9 cellular contexts compared by ENCODE assay signal in genomic region chr20:43658723-43659419, GRCh38. TPM values are rescaled to one million over a fixed set of nuclear protein-coding genes. Genes with fewer than 3 reads are reported as not detected.
DNase-seq lines count a peak whose midpoint lies in the region; ATAC-seq and TF ChIP-seq lines count a peak whose summit lies in the region.
"Had no signal": no experiment of that assay in that cellular context is flagged by ENCODE, and none has a peak within 500 bp of the region (broad histone marks: within the 10 kb centered on the region; RNA-seq: fewer than 3 reads in every experiment).

No MANE protein-coding gene starts in this region.

- no peaks in the 10 kb centered on the region for H3K36me3 Mint-ChIP-seq in activated CD4-positive, alpha-beta T cell treated with anti-CD3 and anti-CD28 coated beads for 36 hours (ENCODE audit: low read depth)
- H3K36me3 Mint-ChIP-seq in IgD-negative memory B cell (peaks cover 1% of the 10 kb centered on the region), nephron (ENCODE audit: low read depth) (no peaks in the 10 kb centered on the region)
- H3K36me3 Mint-ChIP-seq in activated T-helper 17 cell treated with anti-CD3 and anti-CD28 coated beads, Interleukin-2, amount 50 U/mL, for 72 hours (ENCODE audit: low read depth) = no peaks in the 10 kb centered on the region
- no peaks in the 10 kb centered on the region for H3K36me3 Mint-ChIP-seq in stimulated activated naive B cell treated with anti-CD40 and anti-IgM and Interleukin-4, amounts not matched to agents 10 μg/mL and 1 μg/mL and 100 μg/mL, for 72 hours

- POLR2A ChIA-PET in activated CD4-positive, alpha-beta T cell treated with anti-CD3 and anti-CD28 coated beads for 36 hours (lab: Charles Lee) = interaction anchor here (0.7 to 0.9 kb wide), 2 partner anchors 68 to 93 kb away, joined by 3 read pairs; partner anchors contain the start of gene IFT52

- ATAC-seq in activated CD4-positive, alpha-beta T cell treated with anti-CD3 and anti-CD28 coated beads for 36 hours = no peak
- ATAC-seq in activated T-helper 17 cell treated with anti-CD3 and anti-CD28 coated beads, Interleukin-2, amount 50 U/mL, for 72 hours (replicated peaks) = no peak
- no peak for ATAC-seq in stimulated activated naive B cell treated with anti-CD40 and anti-IgM and Interleukin-4, amounts not matched to agents 10 μg/mL and 1 μg/mL and 100 μg/mL, for 72 hours (replicated peaks)

- TF ChIP-seq CTCF in nephron (IDR thresholded peaks at IDR 0.05; ENCODE audit: unreplicated experiment in 3 of 3) = no peak

- no peaks in the 10 kb centered on the region for H3K36me3 ChIP-seq in H7 (replicated peaks; ENCODE audit: control insufficient read depth, insufficient read depth, low read length)
- H3K36me3 ChIP-seq: uterus had no signal

- peak overlapping the region; percentile 92 for H3K4me3 Mint-ChIP-seq in activated CD4-positive, alpha-beta T cell treated with anti-CD3 and anti-CD28 coated beads for 36 hours
- peak overlapping the region in 2 of 4 donors; percentile 97 for H3K4me3 Mint-ChIP-seq in IgD-negative memory B cell
- H3K4me3 Mint-ChIP-seq in activated T-helper 17 cell treated with anti-CD3 and anti-CD28 coated beads, Interleukin-2, amount 50 U/mL, for 72 hours = peak overlapping the region; percentile 89
- H3K4me3 Mint-ChIP-seq in nephron = peak overlapping the region in 2 of 3 experiments; percentile 43 to 51
- H3K4me3 Mint-ChIP-seq in stimulated activated naive B cell treated with anti-CD40 and anti-IgM and Interleukin-4, amounts not matched to agents 10 μg/mL and 1 μg/mL and 100 μg/mL, for 72 hours = no peak overlapping the region

- no peaks in the 10 kb centered on the region for H3K9me3 Mint-ChIP-seq in activated CD4-positive, alpha-beta T cell treated with anti-CD3 and anti-CD28 coated beads for 36 hours (ENCODE audit: low read depth)
- H3K9me3 Mint-ChIP-seq in IgD-negative memory B cell (no peaks in the 10 kb centered on the region), nephron (no peaks in the 10 kb centered on the region)
- H3K9me3 Mint-ChIP-seq in activated T-helper 17 cell treated with anti-CD3 and anti-CD28 coated beads, Interleukin-2, amount 50 U/mL, for 72 hours = no peaks in the 10 kb centered on the region
- H3K9me3 Mint-ChIP-seq in stimulated activated naive B cell treated with anti-CD40 and anti-IgM and Interleukin-4, amounts not matched to agents 10 μg/mL and 1 μg/mL and 100 μg/mL, for 72 hours = no peaks in the 10 kb centered on the region

- H3K27me3 ChIP-seq in H7 (ENCODE audit: control insufficient read depth, insufficient read depth, low read length) = no peaks in the 10 kb centered on the region; the same call in 1 of the 2 replicates
- H3K27me3 ChIP-seq: uterus had no signal

- no peaks in the 10 kb centered on the region for H3K27me3 Mint-ChIP-seq in activated CD4-positive, alpha-beta T cell treated with anti-CD3 and anti-CD28 coated beads for 36 hours
- H3K27me3 Mint-ChIP-seq in IgD-negative memory B cell (no peaks in the 10 kb centered on the region), nephron (ENCODE audit: low read depth) (no peaks in the 10 kb centered on the region)
- H3K27me3 Mint-ChIP-seq in activated T-helper 17 cell treated with anti-CD3 and anti-CD28 coated beads, Interleukin-2, amount 50 U/mL, for 72 hours = no peaks in the 10 kb centered on the region
- H3K27me3 Mint-ChIP-seq in stimulated activated naive B cell treated with anti-CD40 and anti-IgM and Interleukin-4, amounts not matched to agents 10 μg/mL and 1 μg/mL and 100 μg/mL, for 72 hours = no peaks in the 10 kb centered on the region

- DNase-seq in activated CD4-positive, alpha-beta T cell treated with anti-CD3 and anti-CD28 coated beads for 36 hours = peak; percentile 14
- no peak for DNase-seq in activated CD4-positive, alpha-beta T cell treated with anti-CD3 and anti-CD28 coated beads, Interleukin-2, amount 50 U/mL, for 1 hour
- no peak for DNase-seq in stimulated activated naive B cell treated with anti-CD40 and anti-IgM and Interleukin-4, amounts not matched to agents 10 μg/mL and 1 μg/mL and 100 μg/mL, for 72 hours
- no peak for DNase-seq in cortex of kidney (lab: John Stamatoyannopoulos, UW)
- DNase-seq in H7 = no peak
- DNase-seq: uterus had no signal

- CTCF ChIA-PET in activated CD4-positive, alpha-beta T cell treated with anti-CD3 and anti-CD28 coated beads for 36 hours (lab: Charles Lee) = interaction anchor here (0.6 to 1.2 kb wide), 3 partner anchors 9 to 89 kb away, joined by 3 read pairs; no protein-coding TSS in a partner anchor

- intact Hi-C loops in activated CD4-positive, alpha-beta T cell treated with anti-CD3 and anti-CD28 coated beads for 36 hours (cut with DNase I, micrococcal nuclease) = no loop called here

- peaks cover 5% of the 10 kb centered on the region for H3K4me1 Mint-ChIP-seq in activated CD4-positive, alpha-beta T cell treated with anti-CD3 and anti-CD28 coated beads for 36 hours
- peaks cover 10 to 19% (median 12%) of the 10 kb centered on the region in 3 donors for H3K4me1 Mint-ChIP-seq in IgD-negative memory B cell
- H3K4me1 Mint-ChIP-seq in activated T-helper 17 cell treated with anti-CD3 and anti-CD28 coated beads, Interleukin-2, amount 50 U/mL, for 72 hours = no peaks in the 10 kb centered on the region
- no peaks in the 10 kb centered on the region for H3K4me1 Mint-ChIP-seq in nephron
- H3K4me1 Mint-ChIP-seq in stimulated activated naive B cell treated with anti-CD40 and anti-IgM and Interleukin-4, amounts not matched to agents 10 μg/mL and 1 μg/mL and 100 μg/mL, for 72 hours = peaks cover 6 to 16% of the 10 kb centered on the region in 2 donors

- no peak overlapping the region for H3K4me3 ChIP-seq in H7 (ENCODE audit: insufficient read depth, low read depth, low read length)
- H3K4me3 ChIP-seq: uterus had no signal

- H3K27ac Mint-ChIP-seq in activated CD4-positive, alpha-beta T cell treated with anti-CD3 and anti-CD28 coated beads for 36 hours = no peak overlapping the region
- H3K27ac Mint-ChIP-seq in IgD-negative memory B cell (peak overlapping the region in 2 of 3 donors; percentile 59 to 99), nephron (no peak overlapping the region)
- H3K27ac Mint-ChIP-seq in activated T-helper 17 cell treated with anti-CD3 and anti-CD28 coated beads, Interleukin-2, amount 50 U/mL, for 72 hours = peak overlapping the region; percentile 95
- H3K27ac Mint-ChIP-seq in stimulated activated naive B cell treated with anti-CD40 and anti-IgM and Interleukin-4, amounts not matched to agents 10 μg/mL and 1 μg/mL and 100 μg/mL, for 72 hours = no peak overlapping the region

RNA-seq across cellular contexts. Expression of gene MYBL2, which starts 8.0 kb away (rescaled TPM):
- 100 to 1,000 TPM in 1 of 2 experiments, 10 to 100 TPM in 1; 99.8 to 113 TPM for total RNA-seq in activated CD4-positive, alpha-beta T cell treated with anti-CD3 and anti-CD28 coated beads for 36 hours
- 4.6 TPM for polyA plus RNA-seq in IgD-negative memory B cell
- total RNA-seq in activated T-helper 17 cell treated with anti-CD3 and anti-CD28 coated beads, Interleukin-2, amount 50 U/mL, for 72 hours = 10 to 100 TPM; 41.4 to 95.5 TPM
- total RNA-seq in H7 (2014; rRNA removed; shearing (Covaris generic)) = 76.2 and 111 TPM in 2 replicates

Comparison
In these comparisons a context has a peak if more than half of its experiments do, and no peak if none do; other contexts are left out.
1. H3K27ac Mint-ChIP-seq: peak in IgD-negative memory B cell (2 of 3) and activated T-helper 17 cell treated with anti-CD3 and anti-CD28 coated beads, Interleukin-2, amount 50 U/mL, for 72 hours (single experiment); none in activated CD4-positive, alpha-beta T cell treated with anti-CD3 and anti-CD28 coated beads for 36 hours (single experiment), nephron (0 of 3) and stimulated activated naive B cell treated with anti-CD40 and anti-IgM and Interleukin-4, amounts not matched to agents 10 μg/mL and 1 μg/mL and 100 μg/mL, for 72 hours (single experiment).
2. H3K4me3 Mint-ChIP-seq: peak in activated CD4-positive, alpha-beta T cell treated with anti-CD3 and anti-CD28 coated beads for 36 hours (single experiment), activated T-helper 17 cell treated with anti-CD3 and anti-CD28 coated beads, Interleukin-2, amount 50 U/mL, for 72 hours (single experiment) and nephron (2 of 3); none in stimulated activated naive B cell treated with anti-CD40 and anti-IgM and Interleukin-4, amounts not matched to agents 10 μg/mL and 1 μg/mL and 100 μg/mL, for 72 hours (0 of 2).